In the genomic region with DNA sequence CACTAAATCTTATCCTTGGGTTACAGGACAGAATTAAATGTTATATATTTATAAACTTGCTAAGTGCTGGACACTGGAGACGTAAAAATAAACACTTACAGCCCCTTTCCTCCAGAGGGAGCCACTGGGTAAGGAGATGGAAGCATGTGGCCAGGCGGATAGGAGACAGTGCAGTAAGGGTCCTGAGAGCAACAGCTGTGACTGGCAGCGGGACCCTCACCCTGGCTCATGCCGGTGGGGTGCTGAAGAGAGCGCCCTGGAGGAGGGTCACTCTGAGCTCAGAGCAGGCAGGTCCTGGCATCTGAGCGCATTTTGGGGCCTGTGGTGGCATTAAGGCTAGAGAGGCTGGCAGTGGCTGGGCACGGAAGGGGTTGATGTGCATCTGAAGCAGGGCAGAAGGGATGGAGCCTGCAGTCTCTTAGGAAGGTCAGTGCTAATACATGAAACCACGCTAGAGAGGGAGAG, we compare ENCODE assay signal across 8 cellular contexts. TPM values are rescaled to one million over a fixed set of nuclear protein-coding genes. Genes with fewer than 3 reads are reported as not detected.
DNase-seq lines count a peak whose midpoint lies in the region; ATAC-seq, FAIRE-seq and TF ChIP-seq lines count a peak whose summit lies in the region.

No MANE protein-coding gene starts in this region.

- no peaks in the 10 kb centered on the region for H3K9me2 ChIP-seq in HCT116 (ENCODE audit: insufficient read depth)

- H3K36me3 ChIP-seq in HCT116 (ENCODE audit: control insufficient read depth in 1 of 2, insufficient read depth in 2 of 2, low read length in 2 of 2) (peaks cover 69 to 84% of the 10 kb centered on the region in 2 experiments), endothelial cell of umbilical vein (ENCODE audit: control insufficient read depth in 2 of 2, extremely low read depth in 1 of 2, insufficient read depth in 2 of 2, low read length in 2 of 2) (peaks cover 58 to 81% of the 10 kb centered on the region in 2 experiments), neutrophil (peaks cover 100% of the 10 kb centered on the region)

- H3K4me1 ChIP-seq in HCT116 (ENCODE audit: control insufficient read depth in 1 of 2, insufficient read depth in 2 of 2, low read length in 2 of 2) (no peaks in the 10 kb centered on the region), endothelial cell of umbilical vein (ENCODE audit: control insufficient read depth, extremely low read depth, insufficient read depth, low read length) (peaks cover 12% of the 10 kb centered on the region), neutrophil (ENCODE audit: control insufficient read depth in 1 of 2, insufficient read depth in 1 of 2, low read depth in 1 of 2, low read length in 1 of 2) (peaks cover 0 to 2% of the 10 kb centered on the region in 2 experiments)

- DNase-seq in D341Med (ENCODE audit: low spot score) (peak; percentile 75), HCT116 (ENCODE audit: low read depth, low spot score) (peak; percentile 35), SK-MEL-5 (ENCODE audit: low read depth, low spot score) (peak; percentile 74), endothelial cell of umbilical vein (ENCODE audit: low read depth, low spot score) (peak; percentile 54)
- DNase-seq in stimulated activated CD4-positive, alpha-beta T cell treated with anti-CD3 and anti-CD28 coated beads, Interleukin-4, amount 100 ng/mL, for 4 hours = no peak

- TF ChIP-seq CTCF in HCT116 (IDR thresholded peaks at IDR 0.05 in 2 of 3, conservative IDR thresholded peaks at IDR 0.05 in 1 of 3; ENCODE audit: borderline replicate concordance in 1 of 3, insufficient read depth in 1 of 3, low read depth in 2 of 3, low read length in 2 of 3) = peak; percentile 37 to 78 (median 75); a peak in 5 of 6 replicates
- TF ChIP-seq CTCF in endothelial cell of umbilical vein (IDR thresholded peaks at IDR 0.05; ENCODE audit: extremely low read depth in 1 of 2, insufficient read depth in 1 of 2, low read depth in 1 of 2, low read length in 2 of 2) = peak; percentile 56 to 61
- peak; percentile 53 for TF ChIP-seq CTCF in neutrophil (IDR thresholded peaks at IDR 0.05)

- no peak overlapping the region for H3K9ac ChIP-seq in HCT116 (ENCODE audit: low read length)
- H3K9ac ChIP-seq in endothelial cell of umbilical vein (replicated peaks; ENCODE audit: extremely low read depth, insufficient read depth, low read length) = no peak overlapping the region

- dilution Hi-C loops in endothelial cell of umbilical vein (cut with MboI; ENCODE audit: extremely low pct_ligation_motif_present, low sequenced_read_pairs) = no loop called here

- peak; percentile 41; the same call in 1 of the 2 replicates for TF ChIP-seq RAD21 in HCT116 (IDR thresholded peaks at IDR 0.05; ENCODE audit: low read depth)

- POLR2A ChIA-PET in HCT116 (lab: Charles Lee) = no interaction called here
- POLR2A ChIA-PET in endothelial cell of umbilical vein (lab: Charles Lee) = no interaction called here

- intact Hi-C loops in HCT116 (cut with micrococcal nuclease) (loop anchor here (2.0 to 10.0 kb wide), 2 partner anchors 65 to 413 kb away; no protein-coding TSS in a partner anchor), endothelial cell of umbilical vein (cut with micrococcal nuclease) (no loop called here)

- H3K9me3 ChIP-seq in HCT116 (ENCODE audit: control insufficient read depth in 1 of 2, insufficient read depth in 1 of 2, low read depth in 1 of 2, low read length in 2 of 2) = no peaks in the 10 kb centered on the region
- no peaks in the 10 kb centered on the region for H3K9me3 ChIP-seq in endothelial cell of umbilical vein (replicated peaks; ENCODE audit: control insufficient read depth, insufficient read depth, low read length)
- H3K9me3 ChIP-seq in neutrophil = no peaks in the 10 kb centered on the region

- H4K20me1 ChIP-seq in HCT116 (ENCODE audit: insufficient read depth) = peaks cover 11% of the 10 kb centered on the region; the same call in 1 of the 2 replicates
- no peaks in the 10 kb centered on the region for H4K20me1 ChIP-seq in endothelial cell of umbilical vein (replicated peaks; ENCODE audit: control insufficient read depth, extremely low read depth, insufficient read depth, low read length)

- H3K79me2 ChIP-seq in HCT116 (ENCODE audit: insufficient read depth, low read length) (peaks cover 61% of the 10 kb centered on the region; the same call in 1 of the 2 replicates), endothelial cell of umbilical vein (ENCODE audit: control insufficient read depth, insufficient read depth, low read length) (peaks cover 25% of the 10 kb centered on the region)

- TF ChIP-seq POLR2A in HCT116 (IDR thresholded peaks at IDR 0.05; ENCODE audit: borderline replicate concordance, extremely low read depth, insufficient read depth, insufficient read length) (no peak), endothelial cell of umbilical vein (IDR thresholded peaks at IDR 0.05; ENCODE audit: low read depth, low read length) (no peak)

- peak; percentile 66 for FAIRE-seq in endothelial cell of umbilical vein (lab: Jason Lieb, UNC)

- H3K4me3 ChIP-seq in HCT116 (replicated peaks in 1 of 2; ENCODE audit: low read depth in 1 of 2, low read length in 2 of 2) (no peak overlapping the region), endothelial cell of umbilical vein (replicated peaks in 1 of 3; ENCODE audit: insufficient read depth in 1 of 3, low read depth in 1 of 3, low read length in 3 of 3) (no peak overlapping the region), neutrophil (ENCODE audit: low read depth in 1 of 2, low read length in 1 of 2) (no peak overlapping the region)

- no peaks in the 10 kb centered on the region for H3K27me3 ChIP-seq in HCT116 (ENCODE audit: insufficient read depth, low read length)
- no peaks in the 10 kb centered on the region for H3K27me3 ChIP-seq in endothelial cell of umbilical vein (ENCODE audit: control insufficient read depth in 2 of 2, insufficient read depth in 2 of 2, low read length in 2 of 2)
- no peaks in the 10 kb centered on the region for H3K27me3 ChIP-seq in neutrophil

- BruUV-seq in HCT116 (replicated peaks; lab: Mats Ljungman, UMichigan) (no TSS peak), endothelial cell of umbilical vein (replicated peaks; lab: Mats Ljungman, UMichigan) (no TSS peak)

- CTCF ChIA-PET in HCT116 (lab: Charles Lee) (interaction anchor here (1.5 kb wide), 1 partner anchor 65 kb away, joined by 4 read pairs; no protein-coding TSS in a partner anchor), endothelial cell of umbilical vein (lab: Charles Lee) (interaction anchor here (1.0 to 5.7 kb wide), 5 partner anchors 12 to 65 kb away, joined by 3 to 34 read pairs (median 3); no protein-coding TSS in a partner anchor)

- peak; percentile 74 for ATAC-seq in HCT116
- ATAC-seq in HG02884 (IDR thresholded peaks at IDR 0.05; ENCODE audit: unreplicated experiment) = no peak
- no peak for ATAC-seq in HG03045 (IDR thresholded peaks at IDR 0.05; ENCODE audit: unreplicated experiment)

- in situ Hi-C loops in SK-MEL-5 (cut with HindIII; ENCODE audit: low pct_unique_long_range_greater_than_20kb, low sequenced_read_pairs) = no loop called here

- H3K27ac ChIP-seq in HCT116 (ENCODE audit: low read depth, low read length) (no peak overlapping the region), endothelial cell of umbilical vein (ENCODE audit: insufficient read depth, low read depth, low read length) (no peak overlapping the region), neutrophil (no peak overlapping the region)

- RAD21 ChIA-PET in HCT116 (lab: Charles Lee; ENCODE audit: low non-redundant PET in 1 of 2, low total read pairs in 2 of 2, uncharacterized antibody in 2 of 2, unreplicated experiment in 2 of 2) = no interaction called here

- no peaks in the 10 kb centered on the region for H3K9me1 ChIP-seq in endothelial cell of umbilical vein (replicated peaks; ENCODE audit: control insufficient read depth, extremely low read depth, insufficient read depth, low read length)

- H2AFZ ChIP-seq in HCT116 (ENCODE audit: low read depth, low read length, poor library complexity, severe bottlenecking) = no peak overlapping the region
- H2AFZ ChIP-seq in endothelial cell of umbilical vein (ENCODE audit: low read depth, low read length) = no peak overlapping the region

- H3K4me2 ChIP-seq in HCT116 (ENCODE audit: low read length) (no peak overlapping the region), endothelial cell of umbilical vein (ENCODE audit: insufficient read depth, low read length) (no peak overlapping the region)

TF ChIP-seq in HCT116, 20 proteins besides CTCF, POLR2A, EP300 and RAD21:
- TF ChIP-seq EZH2 (IDR thresholded peaks at IDR 0.05) = no peak

TF ChIP-seq in endothelial cell of umbilical vein, 7 proteins besides CTCF, POLR2A, EP300 and RAD21 (continues in another document):
- no peak for TF ChIP-seq JUN (IDR thresholded peaks at IDR 0.05; ENCODE audit: borderline replicate concordance, insufficient read depth, insufficient read length, low read depth)

RNA-seq across cellular contexts. Expression of a gene that starts 16.0 kb away (rescaled TPM):
- total RNA-seq in HCT116 (2021; ENCODE audit: unreplicated experiment) (176 TPM), endothelial cell of umbilical vein (280 and 312 TPM in 2 replicates)
- 126 and 147 TPM in 2 replicates for polyA plus RNA-seq in HCT116 (2012)
- 250 and 253 TPM in 2 replicates for total RNA-seq in SK-MEL-5 (2014; rRNA removed; shearing (Covaris generic))
- 222 and 280 TPM in 2 replicates for polyA plus RNA-seq in SK-MEL-5 (2015; cell fraction: cytosol; rRNA removed)
- polyA plus RNA-seq in SK-MEL-5 (2015; cell fraction: nucleus; rRNA removed) = 168 and 176 TPM in 2 replicates
- polyA plus RNA-seq in endothelial cell of umbilical vein = 307 and 338 TPM in 2 replicates
- 192 and 202 TPM in 2 replicates for polyA plus RNA-seq in endothelial cell of umbilical vein (2011; cell fraction: cytosol; rRNA removed)
- polyA plus RNA-seq in endothelial cell of umbilical vein (2011; cell fraction: nucleus; rRNA removed) = 211 and 214 TPM in 2 replicates
- 223 and 292 TPM in 2 replicates for polyA plus RNA-seq in endothelial cell of umbilical vein (2012)
- polyA minus RNA-seq in endothelial cell of umbilical vein = 648 and 737 TPM in 2 replicates
- polyA minus RNA-seq in endothelial cell of umbilical vein (2011; cell fraction: cytosol; rRNA and poly(A)+ RNA removed) = 112 TPM
- polyA minus RNA-seq in endothelial cell of umbilical vein (2011; cell fraction: nucleus; rRNA and poly(A)+ RNA removed) = 135 and 185 TPM in 2 replicates

RNA-seq across cellular contexts. Expression of a gene that starts 55.4 kb away (rescaled TPM):
- total RNA-seq in HCT116 (2021; ENCODE audit: unreplicated experiment) = 129 TPM
- polyA plus RNA-seq in HCT116 (2012) = 114 and 136 TPM in 2 replicates
- 151 and 161 TPM in 2 replicates for total RNA-seq in SK-MEL-5 (2014; rRNA removed; shearing (Covaris generic))
- polyA plus RNA-seq in SK-MEL-5 (2015; cell fraction: cytosol; rRNA removed) = 91.9 and 104 TPM in 2 replicates
- polyA plus RNA-seq in SK-MEL-5 (2015; cell fraction: nucleus; rRNA removed) = 34.2 and 56.5 TPM in 2 replicates
- total RNA-seq in endothelial cell of umbilical vein = 57.0 and 58.5 TPM in 2 replicates
- polyA plus RNA-seq in endothelial cell of umbilical vein = 42.9 and 52.5 TPM in 2 replicates
- polyA plus RNA-seq in endothelial cell of umbilical vein (2011; cell fraction: cytosol; rRNA removed) = 72.7 and 90.5 TPM in 2 replicates
- polyA plus RNA-seq in endothelial cell of umbilical vein (2011; cell fraction: nucleus; rRNA removed) = 45.8 and 50.0 TPM in 2 replicates
- polyA plus RNA-seq in endothelial cell of umbilical vein (2012) = 60.0 and 79.1 TPM in 2 replicates
- 37.5 and 48.3 TPM in 2 replicates for polyA minus RNA-seq in endothelial cell of umbilical vein
- 60.8 TPM for polyA minus RNA-seq in endothelial cell of umbilical vein (2011; cell fraction: cytosol; rRNA and poly(A)+ RNA removed)
- polyA minus RNA-seq in endothelial cell of umbilical vein (2011; cell fraction: nucleus; rRNA and poly(A)+ RNA removed) = 17.9 and 20.0 TPM in 2 replicates

Comparison
In these comparisons a context has a peak if more than half of its experiments do, and no peak if none do; other contexts are left out.
1. DNase-seq: peak in D341Med (single experiment), HCT116 (single experiment), SK-MEL-5 (single experiment) and endothelial cell of umbilical vein (single experiment); none in stimulated activated CD4-positive, alpha-beta T cell treated with anti-CD3 and anti-CD28 coated beads, Interleukin-4, amount 100 ng/mL, for 4 hours (0 of 2).
2. Peak in every context shown above with its lines, with median percentiles within 50 percentile points of each other: CTCF ChIP-seq.